25 cellular contexts compared by ENCODE assay signal in genomic region chr11:35061516-35062440, GRCh38.
DNase-seq lines count a peak whose midpoint lies in the region; ATAC-seq and TF ChIP-seq lines count a peak whose summit lies in the region.
"Had no signal": no experiment of that assay in that cellular context is flagged by ENCODE, and none has a peak within 500 bp of the region (broad histone marks: within the 10 kb centered on the region; RNA-seq: fewer than 3 reads in every experiment).

No MANE protein-coding gene starts in this region.

- peak; percentile 80 for DNase-seq in LNCaP clone FGC (ENCODE audit: low read depth)
- peak; percentile 57 for DNase-seq in NCI-H345 treated with DMSO at 0.1 percent for 48 hours (lab: John Stamatoyannopoulos, UW; ENCODE audit: unreplicated experiment)
- DNase-seq in dermis blood vessel endothelial cell = peak; percentile 28
- no peak for DNase-seq in Right ventricle myocardium inferior (ENCODE audit: missing footprints)
- DNase-seq in activated naive CD4-positive, alpha-beta T cell (lab: John Stamatoyannopoulos, UW) = no peak
- DNase-seq: activated CD4-positive, alpha-beta T cell treated with anti-CD3 and anti-CD28 coated beads, Interleukin-2, amount 50 U/mL, for 48 hours; activated naive CD4-positive, alpha-beta T cell treated with Interleukin-2 at 50 U/mL for 16 hours; activated T-cell treated with anti-CD3 and anti-CD28 coated beads for 4 hours; DMS 273 treated with DMSO at 0.1 percent for 48 hours; effector CD4-positive, alpha-beta T cell; left ventricle myocardium inferior; mucosa of descending colon; NCI-H1048; NCI-H524; OCI-M1; stimulated activated CD4-positive, alpha-beta T cell treated with anti-CD3 and anti-CD28 coated beads, Interleukin-4, amount 100 ng/mL, for 24 hours; stomach; T-helper 17 cell had no signal

- peak overlapping the region; percentile 41 for H3K27ac ChIP-seq in 22Rv1
- H3K27ac ChIP-seq: A549; BLaER1 treated with 17β-estradiol and CSF1 and Interleukin-3, amounts not matched to agents 10 nM and 100 nM; KMS-11; left ventricle myocardium inferior; stomach had no signal

- no peak for TF ChIP-seq CTCF in 22Rv1 (IDR thresholded peaks at IDR 0.05)
- no peak for TF ChIP-seq CTCF in LNCaP clone FGC (IDR thresholded peaks at IDR 0.05; ENCODE audit: control insufficient read depth, extremely low read depth, insufficient read depth)

- intact Hi-C loops in Right ventricle myocardium inferior (cut with DNase I) = loop anchor here (10.0 kb wide), 1 partner anchor 57 kb away; no protein-coding TSS in a partner anchor

- H3K4me3 ChIP-seq in LNCaP clone FGC (ENCODE audit: low read depth, low read length) = no peak overlapping the region
- H3K4me3 ChIP-seq: A549; BLaER1 treated with 17β-estradiol and CSF1 and Interleukin-3, amounts not matched to agents 10 nM and 100 nM; left ventricle myocardium inferior; mucosa of descending colon; stomach had no signal

- no peak for ATAC-seq in HG02798 (IDR thresholded peaks at IDR 0.05; ENCODE audit: poor library complexity, unreplicated experiment)
- ATAC-seq in GM19324 (IDR thresholded peaks at IDR 0.05; ENCODE audit: low FRiP score, unreplicated experiment) = no peak
- no peak for ATAC-seq in Right ventricle myocardium inferior
- ATAC-seq: esophagus mucosa, mucosa of descending colon, T-helper 17 cell had no signal

Comparison
In these comparisons a context has a peak if more than half of its experiments do, and no peak if none do; other contexts are left out.
1. DNase-seq: peak in LNCaP clone FGC (single experiment), NCI-H345 treated with DMSO at 0.1 percent for 48 hours (single experiment) and dermis blood vessel endothelial cell (single experiment); none in Right ventricle myocardium inferior (single experiment) and activated naive CD4-positive, alpha-beta T cell (0 of 4).